ENCODE assay signal across 7 cellular contexts in genomic region chr1:156420209-156421061, GRCh38. TPM values are rescaled to one million over a fixed set of nuclear protein-coding genes. Genes with fewer than 3 reads are reported as not detected.
DNase-seq lines count a peak whose midpoint lies in the region; ATAC-seq and TF ChIP-seq lines count a peak whose summit lies in the region.

No MANE protein-coding gene starts in this region.

- H3K4me1 Mint-ChIP-seq in progenitor cell of endocrine pancreas (ENCODE audit: low read depth): peaks cover 2% of the 10 kb centered on the region

- H3K27me3 Mint-ChIP-seq in progenitor cell of endocrine pancreas: peaks cover 96% of the 10 kb centered on the region

- DNase-seq in T-helper 1 cell (peak in 4 of 5 donors; percentile 25 to 39 (median 34)), progenitor cell of endocrine pancreas (ENCODE audit: low spot score, unreplicated experiment) (no peak), NCI-H2081 (lab: John Stamatoyannopoulos, UW) (no peak), SHP77 (lab: John Stamatoyannopoulos, UW) (no peak)

- no peak overlapping the region for H3K4me3 Mint-ChIP-seq in progenitor cell of endocrine pancreas (ENCODE audit: low read depth)

- no peak overlapping the region for H3K27ac Mint-ChIP-seq in progenitor cell of endocrine pancreas

- peak; percentile 11 for TF ChIP-seq CTCF in progenitor cell of endocrine pancreas (IDR thresholded peaks at IDR 0.05; ENCODE audit: unreplicated experiment)

- H3K9me3 Mint-ChIP-seq in progenitor cell of endocrine pancreas (ENCODE audit: low read depth): no peaks in the 10 kb centered on the region

- peak; percentile 8 for ATAC-seq in GM21381 (IDR thresholded peaks at IDR 0.05; ENCODE audit: unreplicated experiment)
- ATAC-seq in GM18519 (IDR thresholded peaks at IDR 0.05; ENCODE audit: low FRiP score, unreplicated experiment): no peak

- H3K36me3 Mint-ChIP-seq in progenitor cell of endocrine pancreas (ENCODE audit: insufficient read depth): no peaks in the 10 kb centered on the region

- H3K27ac ChIP-seq in cingulate gyrus (ENCODE audit: low read depth, low read length): peak overlapping the region; percentile 84

RNA-seq across cellular contexts. Expression of gene RHBG, which starts 51.4 kb away (rescaled TPM):
- 0.36 and 0.71 TPM in 2 replicates for total RNA-seq in progenitor cell of endocrine pancreas

Comparison
In these comparisons a context has a peak if more than half of its experiments do, and no peak if none do; other contexts are left out.
1. DNase-seq: peak in T-helper 1 cell (4 of 5); none in progenitor cell of endocrine pancreas (single experiment), NCI-H2081 (0 of 2) and SHP77 (0 of 2).